1 cellular context compared by ENCODE assay signal in the genomic region with DNA sequence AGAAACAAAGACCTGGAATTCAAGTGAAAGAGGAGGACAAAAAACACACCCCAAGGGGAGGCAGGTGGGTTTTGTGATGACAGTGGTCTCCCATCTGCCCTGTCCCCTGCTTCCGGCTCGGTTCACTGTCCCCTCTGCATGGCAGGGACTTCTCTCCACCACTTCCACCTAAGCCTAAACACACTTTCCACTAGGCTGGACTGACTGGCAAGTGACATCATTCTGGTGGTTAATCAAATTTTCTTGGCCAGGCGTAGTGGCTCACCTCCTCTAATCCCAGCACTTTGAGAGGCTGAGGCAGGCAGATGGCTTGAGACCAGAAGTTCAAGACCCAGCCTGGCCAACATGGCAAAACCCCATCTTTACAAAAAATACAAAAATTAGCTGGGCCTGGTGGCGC.
TF ChIP-seq lines count a peak whose summit lies in the region.

No MANE protein-coding gene starts in this region.

TF ChIP-seq in endothelial cell of umbilical vein, 7 proteins besides CTCF, POLR2A, EP300 and RAD21:
- TF ChIP-seq POLR2AphosphoS5 (IDR thresholded peaks at IDR 0.05; ENCODE audit: insufficient read depth, low read depth, low read length), result no peak
- no peak for TF ChIP-seq FOS (IDR thresholded peaks at IDR 0.05; ENCODE audit: borderline replicate concordance, insufficient read depth, low read length)
- TF ChIP-seq MAX (IDR thresholded peaks at IDR 0.05; ENCODE audit: insufficient read depth, insufficient read length), result no peak
- TF ChIP-seq GATA2 (IDR thresholded peaks at IDR 0.05; ENCODE audit: insufficient read depth, insufficient read length, low read depth, low read length), result no peak
- TF ChIP-seq JUN (IDR thresholded peaks at IDR 0.05; ENCODE audit: borderline replicate concordance, insufficient read depth, insufficient read length, low read depth), result no peak
- TF ChIP-seq MYC (IDR thresholded peaks at IDR 0.05; ENCODE audit: low read depth, low read length), result no peak
- TF ChIP-seq EZH2 (IDR thresholded peaks at IDR 0.05; ENCODE audit: borderline replicate concordance, low read depth, low read length, severe bottlenecking), result no peak
